Comparison of ENCODE assay signal across 8 cellular contexts in genomic region chr14:91323671-91324605, GRCh38.
DNase-seq lines count a peak whose midpoint lies in the region; ATAC-seq lines count a peak whose summit lies in the region.

No MANE protein-coding gene starts in this region.

- peak overlapping the region; percentile 49 for H3K4me3 ChIP-seq in ACC112 (ENCODE audit: low read depth, low read length)

- H3K27me3 ChIP-seq in ACC112 (ENCODE audit: insufficient read depth, low read length), result no peaks in the 10 kb centered on the region

- peak overlapping the region; percentile 54 for H2AFZ ChIP-seq in ACC112 (ENCODE audit: low read length, unreplicated experiment)

- H3K27ac ChIP-seq in ACC112 (ENCODE audit: low read depth, low read length), result peak overlapping the region; percentile 8; the same call in 1 of the 2 replicates

- H3K36me3 ChIP-seq in ACC112 (ENCODE audit: insufficient read depth, low read length), result no peaks in the 10 kb centered on the region

- DNase-seq in NCI-H2171 treated with DMSO at 0.1 percent for 48 hours (lab: John Stamatoyannopoulos, UW), result peak; percentile 72
- DNase-seq in cerebellar nuclear complex (lab: John Stamatoyannopoulos, UW), result peak; percentile 59 to 72
- peak; percentile 78 for DNase-seq in left lobe of liver (ENCODE audit: low spot score)
- peak; percentile 95 to 98 for DNase-seq in stimulated activated CD4-positive, alpha-beta T cell treated with anti-CD3 and anti-CD28 coated beads, Interleukin-2, amount 100 ng/mL, for 48 hours

- H3K79me2 ChIP-seq in ACC112 (ENCODE audit: control insufficient read depth, insufficient read depth, low read length, unreplicated experiment), result no peaks in the 10 kb centered on the region

- H3K4me1 ChIP-seq in ACC112 (ENCODE audit: control insufficient read depth, insufficient read depth, low read length, unreplicated experiment), result peaks cover 10% of the 10 kb centered on the region

- ATAC-seq in GM18517 (IDR thresholded peaks at IDR 0.05; ENCODE audit: unreplicated experiment), result peak; percentile 75
- ATAC-seq in HG03025 (IDR thresholded peaks at IDR 0.05; ENCODE audit: low FRiP score, unreplicated experiment), result peak; percentile 63
- ATAC-seq in activated CD4-positive, CD25-positive, alpha-beta regulatory T cell treated with anti-CD3 and anti-CD28 coated beads, Interleukin-2, amount 50 U/mL, for 24 hours, result peak; percentile 89
- ATAC-seq in left lobe of liver, result peak; percentile 89

Comparison
In these comparisons a context has a peak if more than half of its experiments do, and no peak if none do; other contexts are left out.
1. Peak in every context shown above with its lines: DNase-seq, ATAC-seq, H3K4me3 ChIP-seq and H3K27ac ChIP-seq.